10 cellular contexts compared by ENCODE assay signal in the genomic region with DNA sequence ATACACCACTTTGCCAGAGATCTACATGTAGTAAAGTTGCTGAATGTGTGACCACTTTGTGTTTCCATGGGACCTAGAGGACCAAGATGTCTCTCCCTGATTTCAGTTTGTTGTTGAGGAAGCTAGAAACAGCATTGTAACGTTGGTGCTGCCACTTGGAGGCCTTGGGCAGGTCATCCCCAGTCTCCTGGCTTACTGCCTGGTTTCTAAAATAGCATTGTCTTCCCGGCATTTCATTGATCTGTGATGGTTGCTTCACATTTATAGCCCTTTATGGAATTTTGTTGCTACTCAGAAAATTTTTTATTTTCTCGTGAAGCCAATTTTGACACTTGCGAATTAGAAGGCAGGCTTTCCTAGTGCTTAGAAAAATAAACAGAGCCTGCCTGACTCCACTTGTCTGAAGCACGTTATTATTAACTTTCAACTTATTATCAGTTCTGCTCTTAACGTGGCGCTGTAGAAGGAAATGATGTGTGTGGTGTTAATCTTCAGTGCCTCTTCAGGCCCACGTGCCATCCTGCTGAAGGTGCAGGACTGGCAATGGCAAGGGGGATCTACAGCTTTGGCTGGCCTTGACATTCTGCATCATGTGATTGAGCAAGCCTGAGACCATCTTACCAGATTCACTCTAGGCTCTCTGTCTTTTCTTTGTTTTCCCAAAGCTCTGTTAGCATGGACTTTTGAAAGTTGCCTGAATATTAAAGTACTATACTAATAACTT. TPM values are rescaled to one million over a fixed set of nuclear protein-coding genes. Genes with fewer than 3 reads are reported as not detected.
DNase-seq lines count a peak whose midpoint lies in the region; TF ChIP-seq lines count a peak whose summit lies in the region.
"Had no signal": no experiment of that assay in that cellular context is flagged by ENCODE, and none has a peak within 500 bp of the region (broad histone marks: within the 10 kb centered on the region; RNA-seq: fewer than 3 reads in every experiment).

No MANE protein-coding gene starts in this region.

- H3K27ac Mint-ChIP-seq in activated naive CD4-positive, alpha-beta T cell treated with anti-CD3 and anti-CD28 coated beads, Interleukin-2, amount 50 U/mL, for 24 hours, result peak overlapping the region; percentile 1

- intact Hi-C loops in transverse colon (cut with DNase I; ENCODE audit: low total_unique reads), result no loop called here

- TF ChIP-seq CTCF in coronary artery (IDR thresholded peaks at IDR 0.05) (no peak), transverse colon (IDR thresholded peaks at IDR 0.05) (no peak), BE2C (IDR thresholded peaks at IDR 0.05; ENCODE audit: low read depth, low read length) (no peak)

- in situ Hi-C loops in transverse colon (cut with MboI; ENCODE audit: low pct_ligation_motif_present in 1 of 4, low pct_unique_long_range_greater_than_20kb in 1 of 4, low sequenced_read_pairs in 3 of 4), result loop anchor here in 1 of 4 donors (25.0 kb wide), 1 partner anchor 92 kb away; no protein-coding TSS in a partner anchor

- H3K27ac ChIP-seq in coronary artery (peak overlapping the region; percentile 24 to 72), muscle layer of colon (ENCODE audit: low read depth, low read length) (peak overlapping the region; percentile 74), transverse colon (peak overlapping the region; percentile 68 to 73 (median 72))
- H3K27ac ChIP-seq: foreskin keratinocyte had no signal

- H3K4me3 ChIP-seq in coronary artery (no peak overlapping the region), muscle layer of colon (ENCODE audit: low read depth in 1 of 2, low read length in 2 of 2) (no peak overlapping the region), transverse colon (no peak overlapping the region), BE2C (ENCODE audit: low read depth, low read length) (no peak overlapping the region)

- peaks cover 4% of the 10 kb centered on the region for H3K36me3 Mint-ChIP-seq in activated naive CD4-positive, alpha-beta T cell treated with anti-CD3 and anti-CD28 coated beads, Interleukin-2, amount 50 U/mL, for 24 hours

- peaks cover 94% of the 10 kb centered on the region for H3K4me1 Mint-ChIP-seq in activated naive CD4-positive, alpha-beta T cell treated with anti-CD3 and anti-CD28 coated beads, Interleukin-2, amount 50 U/mL, for 24 hours

- no peak for TF ChIP-seq EP300 in transverse colon (IDR thresholded peaks at IDR 0.05; ENCODE audit: low read depth)

- peak overlapping the region; percentile 28 for H3K4me3 Mint-ChIP-seq in activated naive CD4-positive, alpha-beta T cell treated with anti-CD3 and anti-CD28 coated beads, Interleukin-2, amount 50 U/mL, for 24 hours

- H3K27me3 Mint-ChIP-seq in activated naive CD4-positive, alpha-beta T cell treated with anti-CD3 and anti-CD28 coated beads, Interleukin-2, amount 50 U/mL, for 24 hours, result no peaks in the 10 kb centered on the region

- H3K36me3 ChIP-seq in muscle layer of colon (ENCODE audit: insufficient read depth, low read length) (no peaks in the 10 kb centered on the region), transverse colon (no peaks in the 10 kb centered on the region), BE2C (no peaks in the 10 kb centered on the region)

- H3K9me3 ChIP-seq in muscle layer of colon (ENCODE audit: low read length) (no peaks in the 10 kb centered on the region), transverse colon (no peaks in the 10 kb centered on the region), BE2C (no peaks in the 10 kb centered on the region)

- H3K9ac ChIP-seq in muscle layer of colon (ENCODE audit: low read length), result no peak overlapping the region

- H3K27me3 ChIP-seq in muscle layer of colon (ENCODE audit: control insufficient read depth in 1 of 2, insufficient read depth in 2 of 2, low read length in 2 of 2), result no peaks in the 10 kb centered on the region
- H3K27me3 ChIP-seq in transverse colon, result no peaks in the 10 kb centered on the region
- no peaks in the 10 kb centered on the region for H3K27me3 ChIP-seq in BE2C
- H3K27me3 ChIP-seq: foreskin keratinocyte had no signal

- no peak for TF ChIP-seq POLR2A in transverse colon (IDR thresholded peaks at IDR 0.05)

- 61 to 67% methylated on average over 7 to 8 of the region's 8 CpGs for WGBS in transverse colon (ENCODE audit: low coverage in 1 of 2), 2 donors

- H3K4me1 ChIP-seq in muscle layer of colon (ENCODE audit: insufficient read depth, low read length), result peaks cover 72% of the 10 kb centered on the region
- peaks cover 28 to 61% (median 41%) of the 10 kb centered on the region in 4 donors for H3K4me1 ChIP-seq in transverse colon
- H3K4me1 ChIP-seq in BE2C, result no peaks in the 10 kb centered on the region
- H3K4me1 ChIP-seq: foreskin keratinocyte had no signal

- DNase-seq in activated naive CD4-positive, alpha-beta T cell treated with Interleukin-2 at 50 U/mL for 16 hours, result no peak
- DNase-seq in coronary artery (ENCODE audit: low spot score), result no peak
- DNase-seq in transverse colon, result no peak
- DNase-seq in stimulated activated CD4-positive, alpha-beta T cell treated with anti-CD3 and anti-CD28 coated beads, Interleukin-1b, Interleukin-23, amount 100 ng/mL, for 48 hours, result no peak
- no peak for DNase-seq in BE2C
- DNase-seq in cortex of kidney (lab: John Stamatoyannopoulos, UW), result no peak
- DNase-seq: foreskin keratinocyte; stimulated activated CD4-positive, alpha-beta T cell treated with anti-CD3 and anti-CD28 coated beads, Interleukin-4, amount 100 ng/mL, for 24 hours had no signal

- no peaks in the 10 kb centered on the region for H3K9me3 Mint-ChIP-seq in activated naive CD4-positive, alpha-beta T cell treated with anti-CD3 and anti-CD28 coated beads, Interleukin-2, amount 50 U/mL, for 24 hours

RNA-seq across cellular contexts. Expression of a gene that starts 59.9 kb away (rescaled TPM):
- 10 to 100 TPM; 22.8 to 35.8 (median 25.4) TPM for total RNA-seq in transverse colon
- 10.4 TPM for polyA plus RNA-seq in BE2C (2012; ENCODE audit: insufficient read depth, insufficient read length, low read depth)
